Comparison of ENCODE assay signal across 1 cellular context in the genomic region with DNA sequence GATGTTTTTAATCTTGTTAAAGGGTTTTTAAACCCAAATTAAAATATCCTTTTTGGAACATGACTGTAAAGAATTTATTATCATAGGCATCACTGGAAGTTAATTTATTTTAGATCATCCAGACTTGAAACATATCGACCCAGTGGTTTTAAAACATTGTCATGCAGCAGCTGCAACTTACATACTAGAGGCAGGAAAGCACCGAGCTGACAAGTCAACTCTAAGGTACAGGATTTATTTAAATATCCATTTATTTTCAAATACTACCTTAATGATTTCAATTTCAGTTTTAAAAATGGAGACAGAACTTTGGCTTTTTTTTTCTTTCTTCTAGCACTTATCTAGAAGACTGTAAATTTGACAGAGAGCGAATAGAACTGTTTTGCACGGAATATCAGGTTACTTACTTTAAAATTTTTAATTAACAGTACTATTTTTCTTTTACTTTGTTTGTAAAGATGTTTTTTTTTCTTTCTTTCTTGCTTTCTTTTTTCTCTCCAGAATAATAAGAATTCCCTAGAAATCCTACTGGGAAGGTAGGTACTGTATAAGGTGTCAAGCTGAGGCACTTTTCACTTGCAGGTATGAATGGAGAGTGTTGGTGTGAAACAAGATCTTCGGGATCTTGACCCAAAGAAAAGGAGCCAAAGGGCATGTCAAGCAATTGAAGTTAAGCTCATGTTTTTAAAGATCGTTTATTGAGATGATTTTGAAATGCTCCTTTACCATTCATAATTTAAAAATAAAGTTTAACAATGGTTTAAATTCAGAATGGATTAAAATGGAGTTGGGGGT.
TF ChIP-seq lines count a peak whose summit lies in the region.

No MANE protein-coding gene starts in this region.

TF ChIP-seq in H1, 55 proteins besides CTCF, POLR2A, EP300 and RAD21 (continued from another document):
- TF ChIP-seq CREB1 (IDR thresholded peaks at IDR 0.05) (no peak), KDM1A (IDR thresholded peaks at IDR 0.05; ENCODE audit: borderline replicate concordance, low read length) (no peak), RXRA (IDR thresholded peaks at IDR 0.05; ENCODE audit: insufficient read depth, low read depth, low read length) (no peak), GTF2F1 (IDR thresholded peaks at IDR 0.05; ENCODE audit: borderline replicate concordance, low read depth, low read length) (no peak), KDM5A (IDR thresholded peaks at IDR 0.05; ENCODE audit: low read length) (no peak), YY1 (IDR thresholded peaks at IDR 0.05; ENCODE audit: low read depth, low read length) (no peak), JUN (IDR thresholded peaks at IDR 0.05; ENCODE audit: low read depth, low read length) (no peak), TAF7 (optimal IDR thresholded peaks at IDR 0.05; ENCODE audit: borderline replicate concordance, low read depth, low read length) (no peak), TAF1 (IDR thresholded peaks at IDR 0.05; ENCODE audit: low read depth, low read length) (no peak), PHF8 (conservative IDR thresholded peaks at IDR 0.05; ENCODE audit: low read depth, low read length) (no peak), SIRT6 (IDR thresholded peaks at IDR 0.05; ENCODE audit: low read length) (no peak), CTBP2 (IDR thresholded peaks at IDR 0.05; ENCODE audit: borderline replicate concordance, insufficient read depth, insufficient read length, low read length) (no peak), BRCA1 (IDR thresholded peaks at IDR 0.05; ENCODE audit: low read depth, low read length) (no peak)
- TF ChIP-seq, protein P1, sequence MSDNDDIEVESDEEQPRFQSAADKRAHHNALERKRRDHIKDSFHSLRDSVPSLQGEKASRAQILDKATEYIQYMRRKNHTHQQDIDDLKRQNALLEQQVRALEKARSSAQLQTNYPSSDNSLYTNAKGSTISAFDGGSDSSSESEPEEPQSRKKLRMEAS (IDR thresholded peaks at IDR 0.05), result no peak
- TF ChIP-seq, protein P2, sequence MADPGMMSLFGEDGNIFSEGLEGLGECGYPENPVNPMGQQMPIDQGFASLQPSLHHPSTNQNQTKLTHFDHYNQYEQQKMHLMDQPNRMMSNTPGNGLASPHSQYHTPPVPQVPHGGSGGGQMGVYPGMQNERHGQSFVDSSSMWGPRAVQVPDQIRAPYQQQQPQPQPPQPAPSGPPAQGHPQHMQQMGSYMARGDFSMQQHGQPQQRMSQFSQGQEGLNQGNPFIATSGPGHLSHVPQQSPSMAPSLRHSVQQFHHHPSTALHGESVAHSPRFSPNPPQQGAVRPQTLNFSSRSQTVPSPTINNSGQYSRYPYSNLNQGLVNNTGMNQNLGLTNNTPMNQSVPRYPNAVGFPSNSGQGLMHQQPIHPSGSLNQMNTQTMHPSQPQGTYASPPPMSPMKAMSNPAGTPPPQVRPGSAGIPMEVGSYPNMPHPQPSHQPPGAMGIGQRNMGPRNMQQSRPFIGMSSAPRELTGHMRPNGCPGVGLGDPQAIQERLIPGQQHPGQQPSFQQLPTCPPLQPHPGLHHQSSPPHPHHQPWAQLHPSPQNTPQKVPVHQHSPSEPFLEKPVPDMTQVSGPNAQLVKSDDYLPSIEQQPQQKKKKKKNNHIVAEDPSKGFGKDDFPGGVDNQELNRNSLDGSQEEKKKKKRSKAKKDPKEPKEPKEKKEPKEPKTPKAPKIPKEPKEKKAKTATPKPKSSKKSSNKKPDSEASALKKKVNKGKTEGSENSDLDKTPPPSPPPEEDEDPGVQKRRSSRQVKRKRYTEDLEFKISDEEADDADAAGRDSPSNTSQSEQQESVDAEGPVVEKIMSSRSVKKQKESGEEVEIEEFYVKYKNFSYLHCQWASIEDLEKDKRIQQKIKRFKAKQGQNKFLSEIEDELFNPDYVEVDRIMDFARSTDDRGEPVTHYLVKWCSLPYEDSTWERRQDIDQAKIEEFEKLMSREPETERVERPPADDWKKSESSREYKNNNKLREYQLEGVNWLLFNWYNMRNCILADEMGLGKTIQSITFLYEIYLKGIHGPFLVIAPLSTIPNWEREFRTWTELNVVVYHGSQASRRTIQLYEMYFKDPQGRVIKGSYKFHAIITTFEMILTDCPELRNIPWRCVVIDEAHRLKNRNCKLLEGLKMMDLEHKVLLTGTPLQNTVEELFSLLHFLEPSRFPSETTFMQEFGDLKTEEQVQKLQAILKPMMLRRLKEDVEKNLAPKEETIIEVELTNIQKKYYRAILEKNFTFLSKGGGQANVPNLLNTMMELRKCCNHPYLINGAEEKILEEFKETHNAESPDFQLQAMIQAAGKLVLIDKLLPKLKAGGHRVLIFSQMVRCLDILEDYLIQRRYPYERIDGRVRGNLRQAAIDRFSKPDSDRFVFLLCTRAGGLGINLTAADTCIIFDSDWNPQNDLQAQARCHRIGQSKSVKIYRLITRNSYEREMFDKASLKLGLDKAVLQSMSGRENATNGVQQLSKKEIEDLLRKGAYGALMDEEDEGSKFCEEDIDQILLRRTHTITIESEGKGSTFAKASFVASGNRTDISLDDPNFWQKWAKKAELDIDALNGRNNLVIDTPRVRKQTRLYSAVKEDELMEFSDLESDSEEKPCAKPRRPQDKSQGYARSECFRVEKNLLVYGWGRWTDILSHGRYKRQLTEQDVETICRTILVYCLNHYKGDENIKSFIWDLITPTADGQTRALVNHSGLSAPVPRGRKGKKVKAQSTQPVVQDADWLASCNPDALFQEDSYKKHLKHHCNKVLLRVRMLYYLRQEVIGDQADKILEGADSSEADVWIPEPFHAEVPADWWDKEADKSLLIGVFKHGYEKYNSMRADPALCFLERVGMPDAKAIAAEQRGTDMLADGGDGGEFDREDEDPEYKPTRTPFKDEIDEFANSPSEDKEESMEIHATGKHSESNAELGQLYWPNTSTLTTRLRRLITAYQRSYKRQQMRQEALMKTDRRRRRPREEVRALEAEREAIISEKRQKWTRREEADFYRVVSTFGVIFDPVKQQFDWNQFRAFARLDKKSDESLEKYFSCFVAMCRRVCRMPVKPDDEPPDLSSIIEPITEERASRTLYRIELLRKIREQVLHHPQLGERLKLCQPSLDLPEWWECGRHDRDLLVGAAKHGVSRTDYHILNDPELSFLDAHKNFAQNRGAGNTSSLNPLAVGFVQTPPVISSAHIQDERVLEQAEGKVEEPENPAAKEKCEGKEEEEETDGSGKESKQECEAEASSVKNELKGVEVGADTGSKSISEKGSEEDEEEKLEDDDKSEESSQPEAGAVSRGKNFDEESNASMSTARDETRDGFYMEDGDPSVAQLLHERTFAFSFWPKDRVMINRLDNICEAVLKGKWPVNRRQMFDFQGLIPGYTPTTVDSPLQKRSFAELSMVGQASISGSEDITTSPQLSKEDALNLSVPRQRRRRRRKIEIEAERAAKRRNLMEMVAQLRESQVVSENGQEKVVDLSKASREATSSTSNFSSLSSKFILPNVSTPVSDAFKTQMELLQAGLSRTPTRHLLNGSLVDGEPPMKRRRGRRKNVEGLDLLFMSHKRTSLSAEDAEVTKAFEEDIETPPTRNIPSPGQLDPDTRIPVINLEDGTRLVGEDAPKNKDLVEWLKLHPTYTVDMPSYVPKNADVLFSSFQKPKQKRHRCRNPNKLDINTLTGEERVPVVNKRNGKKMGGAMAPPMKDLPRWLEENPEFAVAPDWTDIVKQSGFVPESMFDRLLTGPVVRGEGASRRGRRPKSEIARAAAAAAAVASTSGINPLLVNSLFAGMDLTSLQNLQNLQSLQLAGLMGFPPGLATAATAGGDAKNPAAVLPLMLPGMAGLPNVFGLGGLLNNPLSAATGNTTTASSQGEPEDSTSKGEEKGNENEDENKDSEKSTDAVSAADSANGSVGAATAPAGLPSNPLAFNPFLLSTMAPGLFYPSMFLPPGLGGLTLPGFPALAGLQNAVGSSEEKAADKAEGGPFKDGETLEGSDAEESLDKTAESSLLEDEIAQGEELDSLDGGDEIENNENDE (IDR thresholded peaks at IDR 0.05; ENCODE audit: insufficient replicate concordance, low read length), result no peak
